1 cellular context compared by ENCODE assay signal in the genomic region with DNA sequence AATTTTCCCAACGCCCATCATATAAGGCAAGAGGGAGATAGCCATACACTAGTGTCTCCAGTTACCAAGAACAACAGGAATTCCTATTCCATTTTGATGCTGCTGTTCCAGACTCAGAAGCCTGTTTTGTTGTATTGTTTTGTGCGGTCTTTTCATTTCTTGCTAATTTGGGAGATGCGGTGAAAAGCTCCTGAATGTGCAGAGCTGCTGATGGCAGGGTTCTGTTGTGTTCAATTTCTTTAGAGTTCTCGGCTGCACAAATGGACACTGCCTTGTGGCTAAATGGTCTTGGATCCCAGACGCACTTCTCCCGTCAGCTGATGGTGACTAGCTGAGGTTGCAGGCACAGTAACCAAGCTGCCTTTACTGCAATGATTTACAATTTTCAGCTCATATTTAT.
TF ChIP-seq lines count a peak whose summit lies in the region.

No MANE protein-coding gene starts in this region.

TF ChIP-seq in GM23338, 12 proteins besides CTCF, POLR2A, EP300 and RAD21 (continued from another document):
- TF ChIP-seq, protein P1, sequence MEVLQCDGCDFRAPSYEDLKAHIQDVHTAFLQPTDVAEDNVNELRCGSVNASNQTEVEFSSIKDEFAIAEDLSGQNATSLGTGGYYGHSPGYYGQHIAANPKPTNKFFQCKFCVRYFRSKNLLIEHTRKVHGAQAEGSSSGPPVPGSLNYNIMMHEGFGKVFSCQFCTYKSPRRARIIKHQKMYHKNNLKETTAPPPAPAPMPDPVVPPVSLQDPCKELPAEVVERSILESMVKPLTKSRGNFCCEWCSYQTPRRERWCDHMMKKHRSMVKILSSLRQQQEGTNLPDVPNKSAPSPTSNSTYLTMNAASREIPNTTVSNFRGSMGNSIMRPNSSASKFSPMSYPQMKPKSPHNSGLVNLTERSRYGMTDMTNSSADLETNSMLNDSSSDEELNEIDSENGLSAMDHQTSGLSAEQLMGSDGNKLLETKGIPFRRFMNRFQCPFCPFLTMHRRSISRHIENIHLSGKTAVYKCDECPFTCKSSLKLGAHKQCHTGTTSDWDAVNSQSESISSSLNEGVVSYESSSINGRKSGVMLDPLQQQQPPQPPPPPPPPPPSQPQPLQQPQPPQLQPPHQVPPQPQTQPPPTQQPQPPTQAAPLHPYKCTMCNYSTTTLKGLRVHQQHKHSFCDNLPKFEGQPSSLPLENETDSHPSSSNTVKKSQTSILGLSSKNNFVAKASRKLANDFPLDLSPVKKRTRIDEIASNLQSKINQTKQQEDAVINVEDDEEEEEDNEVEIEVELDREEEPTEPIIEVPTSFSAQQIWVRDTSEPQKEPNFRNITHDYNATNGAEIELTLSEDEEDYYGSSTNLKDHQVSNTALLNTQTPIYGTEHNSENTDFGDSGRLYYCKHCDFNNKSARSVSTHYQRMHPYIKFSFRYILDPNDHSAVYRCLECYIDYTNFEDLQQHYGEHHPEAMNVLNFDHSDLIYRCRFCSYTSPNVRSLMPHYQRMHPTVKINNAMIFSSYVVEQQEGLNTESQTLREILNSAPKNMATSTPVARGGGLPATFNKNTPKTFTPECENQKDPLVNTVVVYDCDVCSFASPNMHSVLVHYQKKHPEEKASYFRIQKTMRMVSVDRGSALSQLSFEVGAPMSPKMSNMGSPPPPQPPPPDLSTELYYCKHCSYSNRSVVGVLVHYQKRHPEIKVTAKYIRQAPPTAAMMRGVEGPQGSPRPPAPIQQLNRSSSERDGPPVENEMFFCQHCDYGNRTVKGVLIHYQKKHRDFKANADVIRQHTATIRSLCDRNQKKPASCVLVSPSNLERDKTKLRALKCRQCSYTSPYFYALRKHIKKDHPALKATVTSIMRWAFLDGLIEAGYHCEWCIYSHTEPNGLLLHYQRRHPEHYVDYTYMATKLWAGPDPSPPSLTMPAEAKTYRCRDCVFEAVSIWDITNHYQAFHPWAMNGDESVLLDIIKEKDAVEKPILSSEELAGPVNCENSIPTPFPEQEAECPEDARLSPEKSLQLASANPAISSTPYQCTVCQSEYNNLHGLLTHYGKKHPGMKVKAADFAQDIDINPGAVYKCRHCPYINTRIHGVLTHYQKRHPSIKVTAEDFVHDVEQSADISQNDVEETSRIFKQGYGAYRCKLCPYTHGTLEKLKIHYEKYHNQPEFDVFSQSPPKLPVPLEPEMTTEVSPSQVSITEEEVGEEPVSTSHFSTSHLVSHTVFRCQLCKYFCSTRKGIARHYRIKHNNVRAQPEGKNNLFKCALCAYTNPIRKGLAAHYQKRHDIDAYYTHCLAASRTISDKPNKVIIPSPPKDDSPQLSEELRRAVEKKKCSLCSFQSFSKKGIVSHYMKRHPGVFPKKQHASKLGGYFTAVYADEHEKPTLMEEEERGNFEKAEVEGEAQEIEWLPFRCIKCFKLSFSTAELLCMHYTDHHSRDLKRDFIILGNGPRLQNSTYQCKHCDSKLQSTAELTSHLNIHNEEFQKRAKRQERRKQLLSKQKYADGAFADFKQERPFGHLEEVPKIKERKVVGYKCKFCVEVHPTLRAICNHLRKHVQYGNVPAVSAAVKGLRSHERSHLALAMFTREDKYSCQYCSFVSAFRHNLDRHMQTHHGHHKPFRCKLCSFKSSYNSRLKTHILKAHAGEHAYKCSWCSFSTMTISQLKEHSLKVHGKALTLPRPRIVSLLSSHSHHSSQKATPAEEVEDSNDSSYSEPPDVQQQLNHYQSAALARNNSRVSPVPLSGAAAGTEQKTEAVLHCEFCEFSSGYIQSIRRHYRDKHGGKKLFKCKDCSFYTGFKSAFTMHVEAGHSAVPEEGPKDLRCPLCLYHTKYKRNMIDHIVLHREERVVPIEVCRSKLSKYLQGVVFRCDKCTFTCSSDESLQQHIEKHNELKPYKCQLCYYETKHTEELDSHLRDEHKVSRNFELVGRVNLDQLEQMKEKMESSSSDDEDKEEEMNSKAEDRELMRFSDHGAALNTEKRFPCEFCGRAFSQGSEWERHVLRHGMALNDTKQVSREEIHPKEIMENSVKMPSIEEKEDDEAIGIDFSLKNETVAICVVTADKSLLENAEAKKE (CRISPR knock-in tag; IDR thresholded peaks at IDR 0.05): no peak
- TF ChIP-seq, protein P2, sequence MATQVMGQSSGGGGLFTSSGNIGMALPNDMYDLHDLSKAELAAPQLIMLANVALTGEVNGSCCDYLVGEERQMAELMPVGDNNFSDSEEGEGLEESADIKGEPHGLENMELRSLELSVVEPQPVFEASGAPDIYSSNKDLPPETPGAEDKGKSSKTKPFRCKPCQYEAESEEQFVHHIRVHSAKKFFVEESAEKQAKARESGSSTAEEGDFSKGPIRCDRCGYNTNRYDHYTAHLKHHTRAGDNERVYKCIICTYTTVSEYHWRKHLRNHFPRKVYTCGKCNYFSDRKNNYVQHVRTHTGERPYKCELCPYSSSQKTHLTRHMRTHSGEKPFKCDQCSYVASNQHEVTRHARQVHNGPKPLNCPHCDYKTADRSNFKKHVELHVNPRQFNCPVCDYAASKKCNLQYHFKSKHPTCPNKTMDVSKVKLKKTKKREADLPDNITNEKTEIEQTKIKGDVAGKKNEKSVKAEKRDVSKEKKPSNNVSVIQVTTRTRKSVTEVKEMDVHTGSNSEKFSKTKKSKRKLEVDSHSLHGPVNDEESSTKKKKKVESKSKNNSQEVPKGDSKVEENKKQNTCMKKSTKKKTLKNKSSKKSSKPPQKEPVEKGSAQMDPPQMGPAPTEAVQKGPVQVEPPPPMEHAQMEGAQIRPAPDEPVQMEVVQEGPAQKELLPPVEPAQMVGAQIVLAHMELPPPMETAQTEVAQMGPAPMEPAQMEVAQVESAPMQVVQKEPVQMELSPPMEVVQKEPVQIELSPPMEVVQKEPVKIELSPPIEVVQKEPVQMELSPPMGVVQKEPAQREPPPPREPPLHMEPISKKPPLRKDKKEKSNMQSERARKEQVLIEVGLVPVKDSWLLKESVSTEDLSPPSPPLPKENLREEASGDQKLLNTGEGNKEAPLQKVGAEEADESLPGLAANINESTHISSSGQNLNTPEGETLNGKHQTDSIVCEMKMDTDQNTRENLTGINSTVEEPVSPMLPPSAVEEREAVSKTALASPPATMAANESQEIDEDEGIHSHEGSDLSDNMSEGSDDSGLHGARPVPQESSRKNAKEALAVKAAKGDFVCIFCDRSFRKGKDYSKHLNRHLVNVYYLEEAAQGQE (IDR thresholded peaks at IDR 0.05; ENCODE audit: unreplicated experiment): no peak
- TF ChIP-seq ZNF331 (CRISPR knock-in tag; IDR thresholded peaks at IDR 0.05; ENCODE audit: low read depth) (no peak), STAT1 (IDR thresholded peaks at IDR 0.05; ENCODE audit: unreplicated experiment) (no peak), EZH2 (IDR thresholded peaks at IDR 0.05; ENCODE audit: low read depth, unreplicated experiment) (no peak)
- TF ChIP-seq, protein P3, sequence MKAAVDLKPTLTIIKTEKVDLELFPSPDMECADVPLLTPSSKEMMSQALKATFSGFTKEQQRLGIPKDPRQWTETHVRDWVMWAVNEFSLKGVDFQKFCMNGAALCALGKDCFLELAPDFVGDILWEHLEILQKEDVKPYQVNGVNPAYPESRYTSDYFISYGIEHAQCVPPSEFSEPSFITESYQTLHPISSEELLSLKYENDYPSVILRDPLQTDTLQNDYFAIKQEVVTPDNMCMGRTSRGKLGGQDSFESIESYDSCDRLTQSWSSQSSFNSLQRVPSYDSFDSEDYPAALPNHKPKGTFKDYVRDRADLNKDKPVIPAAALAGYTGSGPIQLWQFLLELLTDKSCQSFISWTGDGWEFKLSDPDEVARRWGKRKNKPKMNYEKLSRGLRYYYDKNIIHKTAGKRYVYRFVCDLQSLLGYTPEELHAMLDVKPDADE (IDR thresholded peaks at IDR 0.05): no peak
